ENCODE assay signal across 15 cellular contexts in the genomic region with DNA sequence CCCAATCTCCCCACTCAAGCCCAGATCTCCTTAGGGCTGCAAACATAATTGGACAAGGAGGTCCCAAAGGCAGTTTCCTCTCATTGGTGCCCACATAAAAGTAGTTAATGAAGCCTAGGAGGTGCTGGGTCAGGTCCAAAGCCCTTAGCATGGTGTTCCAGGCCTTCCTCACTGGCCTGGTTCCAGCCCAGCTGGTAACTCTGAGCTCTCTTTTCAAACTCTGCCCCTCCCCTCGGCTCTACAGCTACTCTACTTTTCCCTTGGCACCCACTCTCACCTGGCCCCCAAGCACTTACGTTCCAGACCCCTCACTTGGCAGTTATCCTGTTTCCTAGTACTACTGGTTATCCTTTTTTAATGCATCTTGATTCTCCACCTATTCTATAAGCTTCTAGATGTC. TPM values are rescaled to one million over a fixed set of nuclear protein-coding genes. Genes with fewer than 3 reads are reported as not detected.
DNase-seq lines count a peak whose midpoint lies in the region; ATAC-seq and TF ChIP-seq lines count a peak whose summit lies in the region.
"Had no signal": no experiment of that assay in that cellular context is flagged by ENCODE, and none has a peak within 500 bp of the region (broad histone marks: within the 10 kb centered on the region; RNA-seq: fewer than 3 reads in every experiment).

No MANE protein-coding gene starts in this region.

- intact Hi-C loops in cardiac septum (cut with DNase I) (no loop called here), Right ventricle myocardium superior (cut with DNase I) (no loop called here), aorta (cut with DNase I) (no loop called here)

- DNase-seq in cardiac septum (ENCODE audit: low spot score): peak; percentile 61
- no peak for DNase-seq in Right ventricle myocardium superior
- DNase-seq in caudate nucleus (lab: John Stamatoyannopoulos, UW): peak in 13 of 61 donors; percentile 14 to 71 (median 42)
- peak; percentile 68 for DNase-seq in medulla oblongata (ENCODE audit: extremely low spot score)
- peak; percentile 24 to 49 for DNase-seq in aorta
- DNase-seq in hepatocyte (ENCODE audit: low spot score): no peak
- DNase-seq in central memory CD4-positive, alpha-beta T cell: no peak
- no peak for DNase-seq in NOMO-1 (lab: John Stamatoyannopoulos, UW; ENCODE audit: unreplicated experiment in 2 of 2)
- DNase-seq: CD8-positive, alpha-beta T cell; effector CD8-positive, alpha-beta T cell; stimulated activated naive CD8-positive, alpha-beta T cell treated with anti-CD3 and anti-CD28 coated beads, Interleukin-15, Interleukin-2, amounts not matched to agents 100 U/mL and 50 U/mL, for 24 hours had no signal

- H3K4me2 ChIP-seq in hepatocyte: no peak overlapping the region

- 6% methylated on average over 2 of the region's 2 CpGs for WGBS in aorta, 2 donors
- 83% methylated on average over 2 of the region's 2 CpGs for WGBS in hepatocyte (ENCODE audit: low lambda C conversion rate, missing lambda C conversion rate)

- no peaks in the 10 kb centered on the region for H3K9me2 ChIP-seq in hepatocyte (replicated peaks; ENCODE audit: insufficient read depth)

- no peak overlapping the region for H2AFZ ChIP-seq in hepatocyte

- H3K27ac ChIP-seq in caudate nucleus (ENCODE audit: low read depth, low read length) (peak overlapping the region; percentile 54), aorta (ENCODE audit: low read depth in 1 of 2, low read length in 2 of 2) (no peak overlapping the region), hepatocyte (no peak overlapping the region)

- peaks cover 0 to 5% of the 10 kb centered on the region in 2 donors for H3K4me1 ChIP-seq in aorta (ENCODE audit: control insufficient read depth in 1 of 2, insufficient read depth in 2 of 2, low read length in 2 of 2)
- H3K4me1 ChIP-seq in hepatocyte (ENCODE audit: insufficient read depth): no peaks in the 10 kb centered on the region
- H3K4me1 ChIP-seq: uterus had no signal

- no peaks in the 10 kb centered on the region for H4K20me1 ChIP-seq in hepatocyte (ENCODE audit: insufficient read depth, poor library complexity, severe bottlenecking)

- ATAC-seq in Right ventricle myocardium superior (ENCODE audit: poor library complexity) (no peak), aorta (ENCODE audit: low FRiP score) (no peak)
- ATAC-seq: CD8-positive, alpha-beta T cell; stimulated activated naive CD8-positive, alpha-beta T cell treated with anti-CD3 and anti-CD28 coated beads, Interleukin-15, Interleukin-2, amounts not matched to agents 100 U/mL and 50 U/mL, for 24 hours; WTC11 had no signal

- H3K4me3 ChIP-seq in aorta (ENCODE audit: low read length in 2 of 2) (no peak overlapping the region), hepatocyte (no peak overlapping the region)
- H3K4me3 ChIP-seq: left lung, uterus had no signal

- peaks cover 0 to 6% of the 10 kb centered on the region in 2 donors for H3K36me3 ChIP-seq in aorta (ENCODE audit: control insufficient read depth in 1 of 2, insufficient read depth in 2 of 2, low read length in 1 of 2)
- H3K36me3 ChIP-seq in hepatocyte (replicated peaks; ENCODE audit: insufficient read depth, low read depth): no peaks in the 10 kb centered on the region
- H3K36me3 ChIP-seq: uterus had no signal

- TF ChIP-seq CTCF in hepatocyte (IDR thresholded peaks at IDR 0.05; ENCODE audit: poor library complexity): no peak

- H3K9me3 ChIP-seq in aorta (ENCODE audit: control insufficient read depth, low read length): no peaks in the 10 kb centered on the region
- H3K9me3 ChIP-seq in hepatocyte (ENCODE audit: low read depth): no peaks in the 10 kb centered on the region
- H3K9me3 ChIP-seq: left lung, uterus had no signal

- H3K79me2 ChIP-seq in hepatocyte: peaks cover 55% of the 10 kb centered on the region

- H3K27me3 ChIP-seq in aorta (ENCODE audit: control insufficient read depth in 1 of 2, insufficient read depth in 2 of 2, low read length in 1 of 2) (no peaks in the 10 kb centered on the region), hepatocyte (no peaks in the 10 kb centered on the region)
- H3K27me3 ChIP-seq: left lung, uterus had no signal

RNA-seq across cellular contexts. Expression of gene SEPTIN8, which starts 9.9 kb away (rescaled TPM):
- 45.2 TPM for total RNA-seq in cardiac septum
- total RNA-seq in Right ventricle myocardium superior: 26.3 TPM
- total RNA-seq in aorta: 100 to 1,000 TPM in 1 of 2 donors, 10 to 100 TPM in 1; 56.7 to 103 TPM
- 10 to 100 TPM; 48.6 to 58.2 TPM for polyA plus RNA-seq in aorta
- total RNA-seq in hepatocyte: 41.9 and 46.9 TPM in 2 replicates
- 17.6 and 18.7 TPM in 2 replicates for polyA plus RNA-seq in hepatocyte

RNA-seq across cellular contexts. Expression of gene CCNI2, which starts 19.9 kb away (rescaled TPM):
- total RNA-seq in cardiac septum (not detected), Right ventricle myocardium superior (0.08 TPM), aorta (not detected), hepatocyte (1.2 and 1.4 TPM in 2 replicates)
- polyA plus RNA-seq in aorta (under 1 TPM in 1 of 2 donors, not detected in 1; 0.38 TPM), hepatocyte (1.8 and 4.6 TPM in 2 replicates)
- total RNA-seq: myocyte, uterus had no signal

RNA-seq across cellular contexts. Expression of gene KIF3A, which starts 29.8 kb away (rescaled TPM):
- 10.9 TPM for total RNA-seq in cardiac septum
- 9.1 TPM for total RNA-seq in Right ventricle myocardium superior
- total RNA-seq in aorta: 10 to 100 TPM; 10.1 to 15.1 TPM
- polyA plus RNA-seq in aorta: 10 to 100 TPM in 1 of 2 donors, 1 to 10 TPM in 1; 4.5 to 11.0 TPM
- 7.0 and 9.2 TPM in 2 replicates for total RNA-seq in hepatocyte
- polyA plus RNA-seq in hepatocyte: 12.6 and 13.7 TPM in 2 replicates

RNA-seq across cellular contexts. Expression of gene SOWAHA, which starts 46.0 kb away (rescaled TPM):
- total RNA-seq in cardiac septum: 0.08 TPM
- total RNA-seq in Right ventricle myocardium superior: 0.13 TPM
- under 1 TPM in 1 of 2 donors, not detected in 1; 0.18 TPM for total RNA-seq in aorta
- polyA plus RNA-seq in aorta: 1 to 10 TPM in 1 of 2 donors, under 1 TPM in 1; 0.41 to 9.5 TPM
- 11.4 and 14.4 TPM in 2 replicates for total RNA-seq in hepatocyte
- polyA plus RNA-seq in hepatocyte: 3.1 and 6.8 TPM in 2 replicates
- total RNA-seq: CD8-positive, alpha-beta T cell had no signal

Comparison
In these comparisons a context has a peak if more than half of its experiments do, and no peak if none do; other contexts are left out.
1. DNase-seq: peak in cardiac septum (single experiment), medulla oblongata (single experiment) and aorta (2 of 2); none in Right ventricle myocardium superior (single experiment), hepatocyte (single experiment), central memory CD4-positive, alpha-beta T cell (single experiment) and NOMO-1 (0 of 2).